In the genomic region with DNA sequence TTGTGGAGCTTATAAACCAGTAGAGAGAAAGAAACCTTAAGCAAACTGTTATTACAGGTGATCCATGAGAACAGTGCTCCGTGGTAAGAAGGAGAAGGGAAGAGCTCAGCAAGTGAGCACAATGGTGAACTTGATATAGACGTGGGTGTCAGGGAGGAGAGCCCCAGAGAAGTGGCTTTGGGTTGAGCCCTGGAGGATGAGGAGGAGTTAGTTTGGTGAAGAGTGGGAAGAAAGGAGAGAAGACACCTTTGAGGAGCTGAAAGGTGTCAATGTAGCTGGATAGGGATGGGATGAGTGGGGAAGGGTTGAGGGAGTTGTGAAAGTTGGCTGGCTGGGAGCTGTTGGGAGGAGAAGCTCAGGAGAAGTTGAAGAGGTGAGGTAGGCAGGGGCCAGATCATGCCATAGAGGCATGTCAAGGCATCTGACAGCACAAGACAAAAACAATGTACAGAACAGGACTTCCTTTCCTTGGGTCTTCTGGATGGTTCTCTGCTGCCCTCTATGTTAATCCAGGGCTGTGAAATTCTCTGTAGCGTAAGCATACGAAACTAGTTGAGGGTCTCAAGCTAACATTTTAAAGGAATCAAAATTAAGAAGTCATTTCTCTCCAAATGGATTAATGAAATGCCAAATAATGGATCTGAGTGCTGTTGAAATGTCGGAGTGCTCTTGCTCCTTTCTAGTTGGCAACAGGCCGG, we compare ENCODE assay signal across 2 cellular contexts.
TF ChIP-seq lines count a peak whose summit lies in the region.

No MANE protein-coding gene starts in this region.

TF ChIP-seq in SK-N-SH, 30 proteins besides CTCF, POLR2A, EP300 and RAD21 (continued from another document):
- TF ChIP-seq, protein P1, sequence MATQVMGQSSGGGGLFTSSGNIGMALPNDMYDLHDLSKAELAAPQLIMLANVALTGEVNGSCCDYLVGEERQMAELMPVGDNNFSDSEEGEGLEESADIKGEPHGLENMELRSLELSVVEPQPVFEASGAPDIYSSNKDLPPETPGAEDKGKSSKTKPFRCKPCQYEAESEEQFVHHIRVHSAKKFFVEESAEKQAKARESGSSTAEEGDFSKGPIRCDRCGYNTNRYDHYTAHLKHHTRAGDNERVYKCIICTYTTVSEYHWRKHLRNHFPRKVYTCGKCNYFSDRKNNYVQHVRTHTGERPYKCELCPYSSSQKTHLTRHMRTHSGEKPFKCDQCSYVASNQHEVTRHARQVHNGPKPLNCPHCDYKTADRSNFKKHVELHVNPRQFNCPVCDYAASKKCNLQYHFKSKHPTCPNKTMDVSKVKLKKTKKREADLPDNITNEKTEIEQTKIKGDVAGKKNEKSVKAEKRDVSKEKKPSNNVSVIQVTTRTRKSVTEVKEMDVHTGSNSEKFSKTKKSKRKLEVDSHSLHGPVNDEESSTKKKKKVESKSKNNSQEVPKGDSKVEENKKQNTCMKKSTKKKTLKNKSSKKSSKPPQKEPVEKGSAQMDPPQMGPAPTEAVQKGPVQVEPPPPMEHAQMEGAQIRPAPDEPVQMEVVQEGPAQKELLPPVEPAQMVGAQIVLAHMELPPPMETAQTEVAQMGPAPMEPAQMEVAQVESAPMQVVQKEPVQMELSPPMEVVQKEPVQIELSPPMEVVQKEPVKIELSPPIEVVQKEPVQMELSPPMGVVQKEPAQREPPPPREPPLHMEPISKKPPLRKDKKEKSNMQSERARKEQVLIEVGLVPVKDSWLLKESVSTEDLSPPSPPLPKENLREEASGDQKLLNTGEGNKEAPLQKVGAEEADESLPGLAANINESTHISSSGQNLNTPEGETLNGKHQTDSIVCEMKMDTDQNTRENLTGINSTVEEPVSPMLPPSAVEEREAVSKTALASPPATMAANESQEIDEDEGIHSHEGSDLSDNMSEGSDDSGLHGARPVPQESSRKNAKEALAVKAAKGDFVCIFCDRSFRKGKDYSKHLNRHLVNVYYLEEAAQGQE (IDR thresholded peaks at IDR 0.05; ENCODE audit: low read depth, low read length): no peak
- TF ChIP-seq MXI1 (IDR thresholded peaks at IDR 0.05; ENCODE audit: low read depth, low read length): no peak

TF ChIP-seq in SK-N-SH treated with all-trans-retinoic acid at 6 μM for 48 hours, 23 proteins besides CTCF, POLR2A, EP300 and RAD21 (continued from another document):
- TF ChIP-seq, protein P2, sequence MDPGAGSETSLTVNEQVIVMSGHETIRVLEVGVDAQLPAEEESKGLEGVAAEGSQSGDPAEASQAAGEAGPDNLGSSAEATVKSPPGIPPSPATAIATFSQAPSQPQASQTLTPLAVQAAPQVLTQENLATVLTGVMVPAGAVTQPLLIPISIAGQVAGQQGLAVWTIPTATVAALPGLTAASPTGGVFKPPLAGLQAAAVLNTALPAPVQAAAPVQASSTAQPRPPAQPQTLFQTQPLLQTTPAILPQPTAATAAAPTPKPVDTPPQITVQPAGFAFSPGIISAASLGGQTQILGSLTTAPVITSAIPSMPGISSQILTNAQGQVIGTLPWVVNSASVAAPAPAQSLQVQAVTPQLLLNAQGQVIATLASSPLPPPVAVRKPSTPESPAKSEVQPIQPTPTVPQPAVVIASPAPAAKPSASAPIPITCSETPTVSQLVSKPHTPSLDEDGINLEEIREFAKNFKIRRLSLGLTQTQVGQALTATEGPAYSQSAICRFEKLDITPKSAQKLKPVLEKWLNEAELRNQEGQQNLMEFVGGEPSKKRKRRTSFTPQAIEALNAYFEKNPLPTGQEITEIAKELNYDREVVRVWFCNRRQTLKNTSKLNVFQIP (CRISPR knock-in tag; IDR thresholded peaks at IDR 0.05; ENCODE audit: borderline replicate concordance, low read depth): no peak
- TF ChIP-seq ARNTL (CRISPR knock-in tag; IDR thresholded peaks at IDR 0.05; ENCODE audit: borderline replicate concordance, low read depth) (no peak), ESRRG (CRISPR knock-in tag; IDR thresholded peaks at IDR 0.05) (no peak), ZFP3 (CRISPR knock-in tag; IDR thresholded peaks at IDR 0.05) (no peak), PPARA (CRISPR knock-in tag; IDR thresholded peaks at IDR 0.05; ENCODE audit: borderline replicate concordance) (no peak), ISL1 (CRISPR knock-in tag; IDR thresholded peaks at IDR 0.05) (no peak)
